8 cellular contexts compared by ENCODE assay signal in genomic region chr3:111594205-111594604, GRCh38. TPM values are rescaled to one million over a fixed set of nuclear protein-coding genes. Genes with fewer than 3 reads are reported as not detected.
DNase-seq lines count a peak whose midpoint lies in the region; ATAC-seq, FAIRE-seq and TF ChIP-seq lines count a peak whose summit lies in the region.

No MANE protein-coding gene starts in this region.

- no peak for TF ChIP-seq CTCF in astrocyte (IDR thresholded peaks at IDR 0.05; ENCODE audit: insufficient read depth, low read depth, low read length)

- DNase-seq in activated naive CD4-positive, alpha-beta T cell treated with anti-CD3 and anti-CD28 coated beads for 36 hours: no peak
- no peak for DNase-seq in activated naive CD4-positive, alpha-beta T cell (lab: John Stamatoyannopoulos, UW)
- DNase-seq in astrocyte (ENCODE audit: low read depth) (peak; percentile 95), NCI-H526 (lab: John Stamatoyannopoulos, UW) (no peak), GM19240 (ENCODE audit: insufficient read length, low spot score) (no peak), nucleus accumbens (lab: John Stamatoyannopoulos, UW) (no peak)
- no peak for DNase-seq in stimulated activated naive CD8-positive, alpha-beta T cell treated with anti-CD3 and anti-CD28 coated beads, Interleukin-15, Interleukin-2, amounts not matched to agents 100 U/mL and 50 U/mL, for 24 hours

- peak overlapping the region; percentile 53 for H3K27ac ChIP-seq in astrocyte (ENCODE audit: low read depth, low read length)

- intact Hi-C loops in activated naive CD4-positive, alpha-beta T cell treated with anti-CD3 and anti-CD28 coated beads for 36 hours (cut with micrococcal nuclease): loop anchor here (1.0 kb wide), 1 partner anchor 12 kb away; no protein-coding TSS in a partner anchor

- peaks cover 54% of the 10 kb centered on the region for H3K4me1 ChIP-seq in astrocyte (ENCODE audit: insufficient read depth, low read length)

- ATAC-seq in HG03103 (IDR thresholded peaks at IDR 0.05; ENCODE audit: low read depth, unreplicated experiment): peak; percentile 62
- peak; percentile 17 for ATAC-seq in stimulated activated naive CD8-positive, alpha-beta T cell treated with anti-CD3 and anti-CD28 coated beads, Interleukin-15, Interleukin-2, amounts not matched to agents 100 U/mL and 50 U/mL, for 24 hours

- H3K27me3 ChIP-seq in astrocyte (ENCODE audit: insufficient read depth, low read length): no peaks in the 10 kb centered on the region

- H3K9me3 ChIP-seq in astrocyte (ENCODE audit: insufficient read depth, low read depth, low read length): no peaks in the 10 kb centered on the region

- FAIRE-seq in astrocyte (lab: Jason Lieb, UNC): peak; percentile 93

- H3K9me3 Mint-ChIP-seq in activated naive CD4-positive, alpha-beta T cell treated with anti-CD3 and anti-CD28 coated beads for 36 hours: no peaks in the 10 kb centered on the region
- H3K9me3 Mint-ChIP-seq in astrocyte (ENCODE audit: unreplicated experiment): no peaks in the 10 kb centered on the region

- peaks cover 75% of the 10 kb centered on the region for H3K36me3 Mint-ChIP-seq in activated naive CD4-positive, alpha-beta T cell treated with anti-CD3 and anti-CD28 coated beads for 36 hours (ENCODE audit: low read depth)
- H3K36me3 Mint-ChIP-seq in astrocyte (ENCODE audit: low read depth, unreplicated experiment): no peaks in the 10 kb centered on the region

- no peaks in the 10 kb centered on the region for H3K27me3 Mint-ChIP-seq in activated naive CD4-positive, alpha-beta T cell treated with anti-CD3 and anti-CD28 coated beads for 36 hours (ENCODE audit: low read depth)
- H3K27me3 Mint-ChIP-seq in astrocyte (ENCODE audit: low read depth, unreplicated experiment): no peaks in the 10 kb centered on the region

- peak overlapping the region; percentile 94 for H3K4me3 Mint-ChIP-seq in activated naive CD4-positive, alpha-beta T cell treated with anti-CD3 and anti-CD28 coated beads for 36 hours
- no peak overlapping the region for H3K4me3 Mint-ChIP-seq in astrocyte (ENCODE audit: unreplicated experiment)

- no peak overlapping the region for H2AFZ ChIP-seq in astrocyte (ENCODE audit: low read depth, low read length)

- no peak overlapping the region for H3K9ac ChIP-seq in astrocyte (ENCODE audit: low read length)

- H3K4me3 ChIP-seq in astrocyte (ENCODE audit: insufficient read depth, low read depth, low read length): no peak overlapping the region

- H3K4me1 Mint-ChIP-seq in activated naive CD4-positive, alpha-beta T cell treated with anti-CD3 and anti-CD28 coated beads for 36 hours (ENCODE audit: low read depth): peaks cover 52% of the 10 kb centered on the region
- H3K4me1 Mint-ChIP-seq in astrocyte (ENCODE audit: low read depth, unreplicated experiment): peaks cover 48% of the 10 kb centered on the region

- peak overlapping the region; percentile 98 for H3K27ac Mint-ChIP-seq in activated naive CD4-positive, alpha-beta T cell treated with anti-CD3 and anti-CD28 coated beads for 36 hours
- H3K27ac Mint-ChIP-seq in astrocyte (ENCODE audit: unreplicated experiment): peak overlapping the region; percentile 91

- no peaks in the 10 kb centered on the region for H3K36me3 ChIP-seq in astrocyte (ENCODE audit: insufficient read depth, low read length)

- no peaks in the 10 kb centered on the region for H3K79me2 ChIP-seq in astrocyte (ENCODE audit: insufficient read depth, low read length)

- CTCF ChIA-PET in activated naive CD4-positive, alpha-beta T cell treated with anti-CD3 and anti-CD28 coated beads for 36 hours (lab: Charles Lee): interaction anchor here (1.0 to 11.4 kb wide), 10 partner anchors 16 to 124 kb away, joined by 3 to 88 read pairs (median 4); no protein-coding TSS in a partner anchor

- peak overlapping the region; percentile 48 for H3K4me2 ChIP-seq in astrocyte (ENCODE audit: low read length)

- H4K20me1 ChIP-seq in astrocyte (ENCODE audit: insufficient read depth, low read length): no peaks in the 10 kb centered on the region

RNA-seq across cellular contexts. Expression of gene ZBED2, which starts 0.9 kb away (rescaled TPM):
- total RNA-seq in activated naive CD4-positive, alpha-beta T cell treated with anti-CD3 and anti-CD28 coated beads for 36 hours: 100 to 1,000 TPM; 394 to 397 TPM
- total RNA-seq in astrocyte: 0.36 and 1.0 TPM in 2 replicates

RNA-seq across cellular contexts. Expression of gene CD96, which starts 52.2 kb away (rescaled TPM):
- 10 to 100 TPM; 52.7 to 61.8 TPM for total RNA-seq in activated naive CD4-positive, alpha-beta T cell treated with anti-CD3 and anti-CD28 coated beads for 36 hours
- total RNA-seq in astrocyte: 0.61 and 1.0 TPM in 2 replicates

Comparison
In these comparisons a context has a peak if more than half of its experiments do, and no peak if none do; other contexts are left out.
1. RNA of gene ZBED2, which starts 0.9 kb away (total RNA-seq): 394 to 397 TPM in activated naive CD4-positive, alpha-beta T cell treated with anti-CD3 and anti-CD28 coated beads for 36 hours; 0.36 to 1.0 TPM in astrocyte; every median in the first group is over 100 times any median in the second.
2. RNA of gene CD96, which starts 52.2 kb away (total RNA-seq): 52.7 to 61.8 TPM in activated naive CD4-positive, alpha-beta T cell treated with anti-CD3 and anti-CD28 coated beads for 36 hours; 0.61 to 1.0 TPM in astrocyte; every median in the first group is over 10 times any median in the second.